20 cellular contexts compared by ENCODE assay signal in the genomic region with DNA sequence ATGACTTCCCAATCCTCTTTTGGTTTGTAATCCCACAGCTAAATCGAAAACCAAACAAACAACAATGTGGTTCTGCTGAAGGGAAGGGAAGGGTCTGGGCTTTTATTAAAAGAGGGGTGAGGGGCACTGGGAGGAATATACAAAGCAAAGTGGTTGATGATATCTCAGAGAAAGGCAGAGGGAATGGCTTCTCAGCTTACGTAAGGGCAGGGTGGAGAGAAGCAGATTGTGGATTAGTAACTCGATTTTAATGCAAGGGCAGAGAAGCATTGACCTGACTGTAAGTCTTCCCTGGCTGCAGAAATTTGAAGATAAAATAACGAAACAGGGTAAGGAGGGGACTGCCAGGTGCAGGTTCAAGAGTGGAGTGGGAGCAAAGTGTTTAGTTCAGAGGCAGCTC.
"Had no signal": no experiment of that assay in that cellular context is flagged by ENCODE, and none has a peak within 500 bp of the region (broad histone marks: within the 10 kb centered on the region; RNA-seq: fewer than 3 reads in every experiment).

No MANE protein-coding gene starts in this region.

- DNase-seq: activated CD4-positive, alpha-beta memory T cell treated with anti-CD3 and anti-CD28 coated beads for 36 hours; activated CD4-positive, alpha-beta T cell treated with anti-CD3 and anti-CD28 coated beads for 48 hours; activated naive CD4-positive, alpha-beta T cell treated with Interleukin-2 at 50 U/mL for 16 hours; activated naive CD8-positive, alpha-beta T cell treated with anti-CD3 and anti-CD28 coated beads for 36 hours; activated T-cell treated with anti-CD3 and anti-CD28 coated beads, Interleukin-2, amount 50 U/mL, for 48 hours; cerebellar nuclear complex; esophagus squamous epithelium; gastrocnemius medialis; heart right ventricle; left lung; midbrain; natural killer cell; small intestine; stimulated activated CD4-positive, alpha-beta T cell treated with anti-CD3 and anti-CD28 coated beads, Interleukin-2, amount 100 ng/mL, for 24 hours; T-helper 17 cell; transverse colon had no signal

- H3K4me1 Mint-ChIP-seq: activated naive CD8-positive, alpha-beta T cell treated with anti-CD3 and anti-CD28 coated beads for 36 hours; natural killer cell; stimulated activated memory B cell treated with anti-CD40 and anti-IgM and Interleukin-4, amounts not matched to agents 10 μg/mL and 1 μg/mL and 100 μg/mL, for 72 hours; T-helper 17 cell had no signal

- H3K9me3 ChIP-seq: breast epithelium, esophagus squamous epithelium, gastrocnemius medialis, heart right ventricle, left lung, transverse colon, vagina had no signal

- H3K4me1 ChIP-seq: breast epithelium, esophagus squamous epithelium, gastrocnemius medialis, heart right ventricle, left lung, transverse colon, vagina had no signal

- H3K36me3 Mint-ChIP-seq: activated CD4-positive, alpha-beta memory T cell treated with anti-CD3 and anti-CD28 coated beads for 36 hours; activated naive CD8-positive, alpha-beta T cell treated with anti-CD3 and anti-CD28 coated beads for 36 hours; natural killer cell; stimulated activated memory B cell treated with anti-CD40 and anti-IgM and Interleukin-4, amounts not matched to agents 10 μg/mL and 1 μg/mL and 100 μg/mL, for 72 hours had no signal

- H3K27ac Mint-ChIP-seq: activated CD4-positive, alpha-beta memory T cell treated with anti-CD3 and anti-CD28 coated beads for 36 hours; activated naive CD8-positive, alpha-beta T cell treated with anti-CD3 and anti-CD28 coated beads for 36 hours; natural killer cell; stimulated activated memory B cell treated with anti-CD40 and anti-IgM and Interleukin-4, amounts not matched to agents 10 μg/mL and 1 μg/mL and 100 μg/mL, for 72 hours; T-helper 17 cell had no signal

- H3K27me3 ChIP-seq: breast epithelium, esophagus squamous epithelium, gastrocnemius medialis, heart right ventricle, left lung, transverse colon, vagina had no signal

- H3K27me3 Mint-ChIP-seq: activated CD4-positive, alpha-beta memory T cell treated with anti-CD3 and anti-CD28 coated beads for 36 hours; activated naive CD8-positive, alpha-beta T cell treated with anti-CD3 and anti-CD28 coated beads for 36 hours; stimulated activated memory B cell treated with anti-CD40 and anti-IgM and Interleukin-4, amounts not matched to agents 10 μg/mL and 1 μg/mL and 100 μg/mL, for 72 hours; T-helper 17 cell had no signal

- H3K27ac ChIP-seq: breast epithelium, coronary artery, esophagus squamous epithelium, gastrocnemius medialis, heart right ventricle, left lung, transverse colon, vagina had no signal

- H3K4me3 ChIP-seq: breast epithelium, coronary artery, esophagus squamous epithelium, gastrocnemius medialis, heart right ventricle, left lung, transverse colon, vagina had no signal

- H3K36me3 ChIP-seq: breast epithelium, esophagus squamous epithelium, gastrocnemius medialis, heart right ventricle, left lung, transverse colon, vagina had no signal

- H3K4me3 Mint-ChIP-seq: activated CD4-positive, alpha-beta memory T cell treated with anti-CD3 and anti-CD28 coated beads for 36 hours; activated naive CD8-positive, alpha-beta T cell treated with anti-CD3 and anti-CD28 coated beads for 36 hours; natural killer cell; stimulated activated memory B cell treated with anti-CD40 and anti-IgM and Interleukin-4, amounts not matched to agents 10 μg/mL and 1 μg/mL and 100 μg/mL, for 72 hours; T-helper 17 cell had no signal
